Comparison of ENCODE assay signal across 8 cellular contexts in genomic region chr5:91219803-91220371, GRCh38.
DNase-seq lines count a peak whose midpoint lies in the region; TF ChIP-seq lines count a peak whose summit lies in the region.

No MANE protein-coding gene starts in this region.

- TF ChIP-seq EP300 in stomach (IDR thresholded peaks at IDR 0.05), result no peak

- no peak for TF ChIP-seq POLR2A in NB4 (IDR thresholded peaks at IDR 0.05; ENCODE audit: extremely low read depth, insufficient read length)
- TF ChIP-seq POLR2A in stomach (IDR thresholded peaks at IDR 0.05), result no peak

- peaks cover 0 to 11% (median 7%) of the 10 kb centered on the region in 4 donors for H3K4me1 ChIP-seq in stomach

- TF ChIP-seq CTCF in NB4 (IDR thresholded peaks at IDR 0.05; ENCODE audit: low read depth, low read length), result peak; percentile 59
- no peak for TF ChIP-seq CTCF in stomach (IDR thresholded peaks at IDR 0.05)

- DNase-seq in ELF-1 (ENCODE audit: low read depth, low spot score) (peak; percentile 16), NB4 (ENCODE audit: low read depth) (peak; percentile 72), astrocyte of the hippocampus (ENCODE audit: low read depth, low spot score) (peak; percentile 38), left kidney (ENCODE audit: low read depth, low spot score) (peak; percentile 29), stomach (no peak), NCI-H2171 (lab: John Stamatoyannopoulos, UW) (no peak), SKM-1 treated with dmso at 0.1 percent for 144 hours (lab: John Stamatoyannopoulos, UW; ENCODE audit: unreplicated experiment) (no peak)
- DNase-seq in NK-92 treated with Interleukin-12 subunit alpha and Interleukin-12 subunit beta, amount 100 ng/mL, for 24 hours (lab: John Stamatoyannopoulos, UW), result no peak

- intact Hi-C loops in stomach (cut with DNase I; ENCODE audit: low total_unique reads), result no loop called here

- H3K4me3 ChIP-seq in NB4 (ENCODE audit: low read depth, low read length) (no peak overlapping the region), stomach (no peak overlapping the region)

- H3K36me3 ChIP-seq in stomach, result no peaks in the 10 kb centered on the region

- no peaks in the 10 kb centered on the region for H3K27me3 ChIP-seq in stomach

- WGBS in stomach, 5 donors, result 90 to 94% (median 92%) methylated on average over 3 of the region's 3 CpGs

- H3K9me3 ChIP-seq in stomach, result no peaks in the 10 kb centered on the region

- H3K27ac ChIP-seq in stomach, result peak overlapping the region in 2 of 5 donors; percentile 28 to 61

Comparison
In these comparisons a context has a peak if more than half of its experiments do, and no peak if none do; other contexts are left out.
1. DNase-seq: peak in ELF-1 (single experiment), NB4 (single experiment), astrocyte of the hippocampus (single experiment) and left kidney (single experiment); none in NK-92 treated with Interleukin-12 subunit alpha and Interleukin-12 subunit beta, amount 100 ng/mL, for 24 hours (single experiment), stomach (single experiment), NCI-H2171 (single experiment) and SKM-1 treated with dmso at 0.1 percent for 144 hours (single experiment).